In genomic region chr9:5949103-5949699, GRCh38 we compare ENCODE assay signal across 9 cellular contexts. TPM values are rescaled to one million over a fixed set of nuclear protein-coding genes. Genes with fewer than 3 reads are reported as not detected.
A peak's percentile ranks its signal among the peaks of the same experiment; 100 is the strongest.
DNase-seq lines count a peak whose midpoint lies in the region; ATAC-seq and TF ChIP-seq lines count a peak whose summit lies in the region.
"Had no signal": no experiment of that assay in that cellular context is flagged by ENCODE, and none has a peak within 500 bp of the region (broad histone marks: within the 10 kb centered on the region; RNA-seq: fewer than 3 reads in every experiment).

No MANE protein-coding gene starts in this region.

- ATAC-seq in HG03558 (IDR thresholded peaks at IDR 0.05; ENCODE audit: extremely low read depth, unreplicated experiment) (peak; percentile 42), HG02981 (IDR thresholded peaks at IDR 0.05; ENCODE audit: unreplicated experiment) (no peak)

- peak; percentile 11 for DNase-seq in stimulated activated CD4-positive, alpha-beta T cell treated with anti-CD3 and anti-CD28 coated beads, Interleukin-15, amount 100 ng/mL, for 24 hours
- no peak for DNase-seq in stimulated activated CD4-positive, alpha-beta T cell treated with anti-CD3 and anti-CD28 coated beads, Interleukin-2, amount 100 ng/mL, for 48 hours
- DNase-seq in activated CD4-positive, alpha-beta T cell treated with anti-CD3 and anti-CD28 coated beads, Interleukin-2, amount 10 ng/mL, durations not matched to agents 7 days and 5 days, result peak; percentile 26
- DNase-seq in RKO (ENCODE audit: low spot score) (no peak), midbrain (lab: John Stamatoyannopoulos, UW) (no peak)

- peak overlapping the region in 1 of 3 donors; percentile 8 for H3K4me3 ChIP-seq in liver (ENCODE audit: low read depth in 1 of 3, low read length in 3 of 3)

- no peaks in the 10 kb centered on the region for H3K9me3 ChIP-seq in liver (ENCODE audit: control insufficient read depth in 4 of 4, low read length in 3 of 4)

- CTCF ChIA-PET in activated CD4-positive, alpha-beta T cell treated with anti-CD3 and anti-CD28 coated beads, Interleukin-2, amount 10 ng/mL, durations not matched to agents 7 days and 5 days (lab: Charles Lee), result no interaction called here

- H3K27ac ChIP-seq in liver (ENCODE audit: low read depth in 1 of 2, low read length in 2 of 2), result no peak overlapping the region

- no peak for TF ChIP-seq CTCF in liver (IDR thresholded peaks at IDR 0.05; ENCODE audit: low read depth, low read length, missing input control)

- no peak for TF ChIP-seq RAD21 in liver (IDR thresholded peaks at IDR 0.05)

- WGBS in liver, result 13% methylated on average over 5 of the region's 5 CpGs

- H3K9ac ChIP-seq in liver (ENCODE audit: low read depth in 1 of 2, low read length in 2 of 2), result peak overlapping the region in 1 of 2 donors; percentile 72

- H3K4me1 Mint-ChIP-seq in activated CD4-positive, alpha-beta T cell treated with anti-CD3 and anti-CD28 coated beads, Interleukin-2, amount 10 ng/mL, durations not matched to agents 7 days and 5 days, result peaks cover 18% of the 10 kb centered on the region

- H3K36me3 ChIP-seq in liver (ENCODE audit: control insufficient read depth in 4 of 4, insufficient read depth in 3 of 4, low read depth in 1 of 4, low read length in 3 of 4), result no peaks in the 10 kb centered on the region

- POLR2A ChIA-PET in activated CD4-positive, alpha-beta T cell treated with anti-CD3 and anti-CD28 coated beads, Interleukin-2, amount 10 ng/mL, durations not matched to agents 7 days and 5 days (lab: Charles Lee), result no interaction called here

- peaks cover 4% of the 10 kb centered on the region for H3K36me3 Mint-ChIP-seq in activated CD4-positive, alpha-beta T cell treated with anti-CD3 and anti-CD28 coated beads, Interleukin-2, amount 10 ng/mL, durations not matched to agents 7 days and 5 days (ENCODE audit: low read depth)

- no peaks in the 10 kb centered on the region for H3K9me3 Mint-ChIP-seq in activated CD4-positive, alpha-beta T cell treated with anti-CD3 and anti-CD28 coated beads, Interleukin-2, amount 10 ng/mL, durations not matched to agents 7 days and 5 days

- peak overlapping the region; percentile 37 for H3K4me3 Mint-ChIP-seq in activated CD4-positive, alpha-beta T cell treated with anti-CD3 and anti-CD28 coated beads, Interleukin-2, amount 10 ng/mL, durations not matched to agents 7 days and 5 days

- H3K27me3 Mint-ChIP-seq in activated CD4-positive, alpha-beta T cell treated with anti-CD3 and anti-CD28 coated beads, Interleukin-2, amount 10 ng/mL, durations not matched to agents 7 days and 5 days, result no peaks in the 10 kb centered on the region

- peaks cover 0 to 26% (median 6%) of the 10 kb centered on the region in 4 donors for H3K4me1 ChIP-seq in liver (ENCODE audit: control insufficient read depth in 4 of 4, insufficient read depth in 4 of 4, low read length in 3 of 4)

- H3K27me3 ChIP-seq in liver (ENCODE audit: control insufficient read depth in 4 of 4, insufficient read depth in 4 of 4, low read length in 3 of 4), result no peaks in the 10 kb centered on the region

- no peak overlapping the region for H3K27ac Mint-ChIP-seq in activated CD4-positive, alpha-beta T cell treated with anti-CD3 and anti-CD28 coated beads, Interleukin-2, amount 10 ng/mL, durations not matched to agents 7 days and 5 days

TF ChIP-seq in liver, 16 proteins besides CTCF, POLR2A, EP300 and RAD21:
- peak; percentile 52 to 54 for TF ChIP-seq RXRA (IDR thresholded peaks at IDR 0.05)
- no peak for TF ChIP-seq EGR1 (IDR thresholded peaks at IDR 0.05; ENCODE audit: low read depth in 2 of 2)

RNA-seq across cellular contexts. Expression of gene MLANA, which starts 58.5 kb away (rescaled TPM):
- total RNA-seq in activated CD4-positive, alpha-beta T cell treated with anti-CD3 and anti-CD28 coated beads, Interleukin-2, amount 10 ng/mL, durations not matched to agents 7 days and 5 days, result not detected
- under 1 TPM; 0.05 to 0.25 TPM for total RNA-seq in liver
- polyA plus RNA-seq in liver, result under 1 TPM; 0.07 to 0.29 TPM
- total RNA-seq: subcutaneous adipose tissue had no signal

Comparison
In these comparisons a context has a peak if more than half of its experiments do, and no peak if none do; other contexts are left out.
1. DNase-seq: peak in stimulated activated CD4-positive, alpha-beta T cell treated with anti-CD3 and anti-CD28 coated beads, Interleukin-15, amount 100 ng/mL, for 24 hours (single experiment) and activated CD4-positive, alpha-beta T cell treated with anti-CD3 and anti-CD28 coated beads, Interleukin-2, amount 10 ng/mL, durations not matched to agents 7 days and 5 days (single experiment); none in stimulated activated CD4-positive, alpha-beta T cell treated with anti-CD3 and anti-CD28 coated beads, Interleukin-2, amount 100 ng/mL, for 48 hours (0 of 2), RKO (single experiment) and midbrain (single experiment).